In the genomic region with DNA sequence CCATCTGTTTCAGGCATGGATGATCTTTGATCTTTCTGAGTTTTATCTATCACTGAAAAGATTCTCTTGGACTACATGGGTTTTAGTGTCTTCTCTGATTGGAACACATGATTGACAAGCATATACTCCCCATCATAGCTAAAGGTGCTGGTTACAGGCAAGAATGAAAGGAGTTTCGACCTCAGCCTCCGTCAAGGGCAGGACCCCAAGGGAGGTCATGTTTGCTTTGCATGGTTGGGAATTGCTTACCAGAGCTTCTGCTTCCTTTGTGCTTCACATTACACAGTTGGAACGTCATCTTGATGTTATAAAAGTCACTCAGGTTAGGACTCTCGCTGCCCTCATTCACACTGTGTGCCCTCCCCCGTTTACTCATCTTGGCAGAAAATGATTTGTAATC, we compare ENCODE assay signal across 19 cellular contexts.
DNase-seq lines count a peak whose midpoint lies in the region; ATAC-seq, FAIRE-seq and TF ChIP-seq lines count a peak whose summit lies in the region.
"Had no signal": no experiment of that assay in that cellular context is flagged by ENCODE, and none has a peak within 500 bp of the region (broad histone marks: within the 10 kb centered on the region; RNA-seq: fewer than 3 reads in every experiment).

No MANE protein-coding gene starts in this region.

- no TSS peak for BruUV-seq in HepG2 (replicated peaks; lab: Mats Ljungman, UMichigan)
- BruUV-seq in mammary epithelial cell (replicated peaks; lab: Mats Ljungman, UMichigan), result no TSS peak

- in situ Hi-C loops in HepG2 (cut with HindIII; ENCODE audit: extremely low pct_ligation_motif_present, low pct_unique_long_range_greater_than_20kb) (no loop called here), mammary epithelial cell (cut with MboI; ENCODE audit: low sequenced_read_pairs in 2 of 2) (no loop called here)

- POLR2A ChIA-PET in HepG2 (lab: Yijun Ruan, JAX), result interaction anchor here (0.9 kb wide), 1 partner anchor 129 kb away, joined by 7 read pairs; no protein-coding TSS in a partner anchor

- no peak for TF ChIP-seq RAD21 in HepG2 (CRISPR knock-in tag; IDR thresholded peaks at IDR 0.05)

- dilution Hi-C loops in mammary epithelial cell (cut with HindIII; ENCODE audit: low sequenced_read_pairs), result no loop called here

- CTCF ChIA-PET in HepG2 (lab: Yijun Ruan, JAX; ENCODE audit: low intra/inter-chr PET ratio, low total read pairs), result no interaction called here
- CTCF ChIA-PET in mammary epithelial cell (lab: Charles Lee; ENCODE audit: low non-redundant PET), result no interaction called here

- peak overlapping the region; percentile 46 for H3K4me2 ChIP-seq in HepG2 (ENCODE audit: low read depth, low read length)
- H3K4me2 ChIP-seq in mammary epithelial cell (ENCODE audit: insufficient read depth, low read depth, low read length), result no peak overlapping the region
- H3K4me2 ChIP-seq: GM23338 had no signal

- H4K20me1 ChIP-seq in HepG2 (ENCODE audit: insufficient read depth, low read length), result no peaks in the 10 kb centered on the region
- no peaks in the 10 kb centered on the region for H4K20me1 ChIP-seq in mammary epithelial cell (ENCODE audit: insufficient read depth, low read length)

- H3K4me3 ChIP-seq in HepG2 (replicated peaks in 1 of 3; ENCODE audit: insufficient read depth in 1 of 3, low read depth in 2 of 3, low read length in 3 of 3) (no peak overlapping the region), right lobe of liver (no peak overlapping the region), mammary epithelial cell (replicated peaks in 1 of 3; ENCODE audit: insufficient read depth in 1 of 3, low read depth in 2 of 3, low read length in 3 of 3) (no peak overlapping the region)
- H3K4me3 ChIP-seq: GM23338 had no signal

- TF ChIP-seq EP300 in HepG2 (IDR thresholded peaks at IDR 0.05; ENCODE audit: low read depth in 2 of 2, low read length in 2 of 2) (peak in 1 of 2 experiments; percentile 35; a peak in 1 of 4 replicates), HepG2 (CRISPR knock-in tag; IDR thresholded peaks at IDR 0.05; ENCODE audit: borderline replicate concordance) (no peak)

- H3K27ac Mint-ChIP-seq in activated naive CD8-positive, alpha-beta T cell treated with anti-CD3 and anti-CD28 coated beads, Interleukin-2, amount 50 U/mL, for 24 hours, result no peak overlapping the region
- H3K27ac Mint-ChIP-seq: CD4-positive, alpha-beta T cell; GM23338; IgD-negative memory B cell had no signal

- H3K9me3 Mint-ChIP-seq in activated naive CD8-positive, alpha-beta T cell treated with anti-CD3 and anti-CD28 coated beads, Interleukin-2, amount 50 U/mL, for 24 hours, result peaks cover 7% of the 10 kb centered on the region

- H3K4me1 Mint-ChIP-seq in activated naive CD8-positive, alpha-beta T cell treated with anti-CD3 and anti-CD28 coated beads, Interleukin-2, amount 50 U/mL, for 24 hours, result no peaks in the 10 kb centered on the region
- H3K4me1 Mint-ChIP-seq: IgD-negative memory B cell had no signal

- no peaks in the 10 kb centered on the region for H3K36me3 ChIP-seq in HepG2 (replicated peaks in 1 of 2; ENCODE audit: control insufficient read depth in 1 of 2, insufficient read depth in 2 of 2, low read length in 2 of 2)
- no peaks in the 10 kb centered on the region for H3K36me3 ChIP-seq in right lobe of liver
- H3K36me3 ChIP-seq in mammary epithelial cell (ENCODE audit: insufficient read depth, low read length), result no peaks in the 10 kb centered on the region

- DNase-seq in HepG2 (ENCODE audit: low spot score), result peak; percentile 60
- no peak for DNase-seq in right lobe of liver
- peak; percentile 14 for DNase-seq in NCI-H2171 treated with DMSO at 0.1 percent for 48 hours (lab: John Stamatoyannopoulos, UW)
- peak; percentile 45 for DNase-seq in left kidney (ENCODE audit: low read depth, low spot score)
- no peak for DNase-seq in SW 1271 (lab: John Stamatoyannopoulos, UW)
- DNase-seq in activated naive CD8-positive, alpha-beta T cell treated with anti-CD3 and anti-CD28 coated beads, Interleukin-2, amount 50 U/mL, for 24 hours, result no peak
- no peak for DNase-seq in mammary epithelial cell
- DNase-seq: 8988T; AML-193; C1 segment of cervical spinal cord; CD4-positive, alpha-beta T cell; DMS153; DMS79 treated with DMSO at 0.1 percent for 48 hours; EL; H7 had no signal

- 5% methylated on average over 4 of the region's 5 CpGs for WGBS in HepG2 (ENCODE audit: low lambda C conversion rate)
- 57% methylated on average over 5 of the region's 5 CpGs for WGBS in right lobe of liver (ENCODE audit: insufficient coverage, low coverage, low lambda C conversion rate, missing lambda C conversion rate)
- 36% methylated on average over 5 of the region's 5 CpGs for WGBS in mammary epithelial cell (ENCODE audit: low coverage, missing lambda C conversion rate)

- no peak for TF ChIP-seq CTCF in HepG2 (CRISPR knock-in tag; IDR thresholded peaks at IDR 0.05)
- no peak for TF ChIP-seq CTCF in right lobe of liver (IDR thresholded peaks at IDR 0.05)
- TF ChIP-seq CTCF in mammary epithelial cell (conservative IDR thresholded peaks at IDR 0.05 in 1 of 2, IDR thresholded peaks at IDR 0.05 in 1 of 2; ENCODE audit: extremely low read depth in 1 of 2, insufficient read depth in 1 of 2, low read depth in 1 of 2, low read length in 2 of 2), result no peak

- H3K36me3 Mint-ChIP-seq in activated naive CD8-positive, alpha-beta T cell treated with anti-CD3 and anti-CD28 coated beads, Interleukin-2, amount 50 U/mL, for 24 hours (ENCODE audit: low read depth), result peaks cover 3% of the 10 kb centered on the region

- intact Hi-C loops in HepG2 (cut with micrococcal nuclease; ENCODE audit: unreplicated experiment) (loop anchor here (2.0 kb wide), 1 partner anchor 74 kb away; no protein-coding TSS in a partner anchor), right lobe of liver (cut with DNase I) (no loop called here), mammary epithelial cell (cut with micrococcal nuclease) (no loop called here)

- H3K9me3 ChIP-seq in HepG2 (ENCODE audit: low read length) (no peaks in the 10 kb centered on the region), right lobe of liver (no peaks in the 10 kb centered on the region), mammary epithelial cell (replicated peaks; ENCODE audit: insufficient read depth, low read length) (no peaks in the 10 kb centered on the region)

- ATAC-seq in HepG2, result peak; percentile 88
- no peak for ATAC-seq in right lobe of liver
- no peak for ATAC-seq in activated naive CD8-positive, alpha-beta T cell treated with anti-CD3 and anti-CD28 coated beads, Interleukin-2, amount 50 U/mL, for 24 hours
- ATAC-seq: GM23338 had no signal

- peaks cover 53% of the 10 kb centered on the region for H3K4me1 ChIP-seq in HepG2 (ENCODE audit: insufficient read depth, low read length)
- no peaks in the 10 kb centered on the region for H3K4me1 ChIP-seq in right lobe of liver
- H3K4me1 ChIP-seq in mammary epithelial cell (ENCODE audit: insufficient read depth, low read length), result no peaks in the 10 kb centered on the region

- peaks cover 1% of the 10 kb centered on the region for H3K27me3 Mint-ChIP-seq in activated naive CD8-positive, alpha-beta T cell treated with anti-CD3 and anti-CD28 coated beads, Interleukin-2, amount 50 U/mL, for 24 hours
- H3K27me3 Mint-ChIP-seq: CD4-positive, alpha-beta T cell; IgD-negative memory B cell had no signal

- no peaks in the 10 kb centered on the region for H3K79me2 ChIP-seq in HepG2 (ENCODE audit: insufficient read depth, low read length)
- no peaks in the 10 kb centered on the region for H3K79me2 ChIP-seq in mammary epithelial cell (ENCODE audit: insufficient read depth, low read length)

- H2AFZ ChIP-seq in HepG2 (ENCODE audit: low read length) (no peak overlapping the region), mammary epithelial cell (ENCODE audit: low read depth, low read length) (no peak overlapping the region)
- H2AFZ ChIP-seq: GM23338 had no signal

- no peak overlapping the region for H3K4me3 Mint-ChIP-seq in activated naive CD8-positive, alpha-beta T cell treated with anti-CD3 and anti-CD28 coated beads, Interleukin-2, amount 50 U/mL, for 24 hours
- H3K4me3 Mint-ChIP-seq: CD4-positive, alpha-beta T cell; GM23338; IgD-negative memory B cell had no signal

- H3K27ac ChIP-seq in HepG2 (ENCODE audit: extremely low read length, insufficient read depth, low read length) (peak overlapping the region; percentile 74), right lobe of liver (no peak overlapping the region), mammary epithelial cell (ENCODE audit: insufficient read depth, low read depth, low read length) (no peak overlapping the region)
- H3K27ac ChIP-seq: HL-60 had no signal

- H3K27me3 ChIP-seq in HepG2 (ENCODE audit: control insufficient read depth in 1 of 2, insufficient read depth in 2 of 2, low read length in 2 of 2) (no peaks in the 10 kb centered on the region), right lobe of liver (no peaks in the 10 kb centered on the region), mammary epithelial cell (ENCODE audit: insufficient read depth, low read length) (no peaks in the 10 kb centered on the region)

- FAIRE-seq in HepG2 (lab: Jason Lieb, UNC), result no peak
- FAIRE-seq: G401.6 had no signal

- no peak for TF ChIP-seq POLR2A in HepG2 (IDR thresholded peaks at IDR 0.05; ENCODE audit: insufficient read depth in 1 of 2, low read depth in 2 of 2, low read length in 2 of 2)
- TF ChIP-seq POLR2A in right lobe of liver (IDR thresholded peaks at IDR 0.05), result no peak

- peak overlapping the region; percentile 40 for H3K9ac ChIP-seq in HepG2 (ENCODE audit: insufficient read depth, low read depth, low read length)
- no peak overlapping the region for H3K9ac ChIP-seq in mammary epithelial cell (ENCODE audit: insufficient read depth, low read length)

TF ChIP-seq in HepG2, 621 proteins besides CTCF, POLR2A, EP300 and RAD21 (continues in another document):
- TF ChIP-seq POLR2AphosphoS2 (IDR thresholded peaks at IDR 0.05; ENCODE audit: low read depth, low read length) (no peak), ZNF839 (CRISPR knock-in tag; IDR thresholded peaks at IDR 0.05; ENCODE audit: borderline replicate concordance) (no peak), CHD2 (IDR thresholded peaks at IDR 0.05; ENCODE audit: low read depth, low read length) (no peak), ZNF644 (CRISPR knock-in tag; IDR thresholded peaks at IDR 0.05; ENCODE audit: low read depth) (peak; percentile 54; the same call in 1 of the 2 replicates), MEF2D (CRISPR knock-in tag; IDR thresholded peaks at IDR 0.05) (0 out of 2 replicates have a peak, but pooled peaks have one; percentile 34)

Comparison
In these comparisons a context has a peak if more than half of its experiments do, and no peak if none do; other contexts are left out.
1. DNase-seq: peak in HepG2 (single experiment), NCI-H2171 treated with DMSO at 0.1 percent for 48 hours (single experiment) and left kidney (single experiment); none in right lobe of liver (0 of 3), SW 1271 (0 of 2), activated naive CD8-positive, alpha-beta T cell treated with anti-CD3 and anti-CD28 coated beads, Interleukin-2, amount 50 U/mL, for 24 hours (single experiment) and mammary epithelial cell (single experiment).